ENCODE assay signal across 10 cellular contexts in the genomic region with DNA sequence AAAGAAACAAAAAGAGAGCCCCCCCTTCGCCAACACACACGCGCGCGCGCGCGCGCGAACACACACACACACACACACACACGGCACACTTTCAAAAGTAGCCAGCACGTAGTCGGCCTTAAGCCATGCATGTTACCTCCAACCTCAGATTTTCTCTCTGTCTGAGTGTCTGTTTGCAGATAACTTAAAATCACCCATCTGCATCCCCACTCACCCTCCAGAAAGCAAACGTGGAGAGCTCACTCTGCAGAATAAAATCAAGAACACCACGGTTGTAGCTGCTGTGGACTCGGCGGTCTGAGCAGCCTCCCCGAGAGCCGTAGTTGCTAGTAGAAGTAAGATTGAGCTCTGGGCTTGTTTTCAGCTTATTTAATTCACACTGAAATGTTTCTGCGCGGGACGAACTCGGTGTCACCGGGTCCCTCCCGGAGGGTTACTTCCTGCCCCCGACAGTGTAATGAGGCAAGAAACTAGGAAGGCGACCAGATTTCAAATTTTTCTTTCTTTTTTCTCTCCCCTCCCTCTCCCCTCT. TPM values are rescaled to one million over a fixed set of nuclear protein-coding genes. Genes with fewer than 3 reads are reported as not detected.
A peak's percentile ranks its signal among the peaks of the same experiment; 100 is the strongest.
DNase-seq lines count a peak whose midpoint lies in the region; ATAC-seq and TF ChIP-seq lines count a peak whose summit lies in the region.
"Had no signal": no experiment of that assay in that cellular context is flagged by ENCODE, and none has a peak within 500 bp of the region (broad histone marks: within the 10 kb centered on the region; RNA-seq: fewer than 3 reads in every experiment).

No MANE protein-coding gene starts in this region.

- no peak for TF ChIP-seq CTCF in coronary artery (IDR thresholded peaks at IDR 0.05)

- DNase-seq in KBM-7, result peak; percentile 44
- no peak for DNase-seq in coronary artery (ENCODE audit: low spot score)
- peak; percentile 47 to 53 for DNase-seq in lung microvascular endothelial cell (ENCODE audit: low read depth in 2 of 2)
- DNase-seq in substantia nigra (lab: John Stamatoyannopoulos, UW), result peak in 7 of 49 donors; percentile 29 to 66 (median 42)
- DNase-seq in stimulated activated CD4-positive, alpha-beta T cell treated with anti-CD3 and anti-CD28 coated beads, Interleukin-1b, Interleukin-23, amount 100 ng/mL, for 48 hours, result no peak
- no peak for DNase-seq in NCI-H128 (lab: John Stamatoyannopoulos, UW; ENCODE audit: unreplicated experiment)

- peak overlapping the region; percentile 95 for H3K4me3 ChIP-seq in coronary artery

- H3K27ac ChIP-seq in coronary artery (peak overlapping the region; percentile 75 to 90), substantia nigra (ENCODE audit: low read depth, low read length, poor library complexity, severe bottlenecking) (peak overlapping the region; percentile 80)

- in situ Hi-C loops in KBM-7 (cut with MboI; ENCODE audit: low pct_unique_long_range_greater_than_20kb, low sequenced_read_pairs), result no loop called here

- ATAC-seq in GM21717 (IDR thresholded peaks at IDR 0.05; ENCODE audit: unreplicated experiment), result no peak
- ATAC-seq in GM18868 (IDR thresholded peaks at IDR 0.05; ENCODE audit: unreplicated experiment), result no peak
- ATAC-seq: esophagus mucosa had no signal

RNA-seq across cellular contexts. Expression of gene MEIS1, which starts 5.2 kb away (rescaled TPM):
- total RNA-seq in lung microvascular endothelial cell, result 8.1 and 8.9 TPM in 2 replicates
- total RNA-seq: T-helper 2 cell treated with Interferon-gamma antibody and Interleukin-4, amounts not matched to agents 100 ng/mL and 5 ng/mL, for 36 hours had no signal

Comparison
In these comparisons a context has a peak if more than half of its experiments do, and no peak if none do; other contexts are left out.
1. DNase-seq: peak in KBM-7 (single experiment) and lung microvascular endothelial cell (2 of 2); none in coronary artery (single experiment), stimulated activated CD4-positive, alpha-beta T cell treated with anti-CD3 and anti-CD28 coated beads, Interleukin-1b, Interleukin-23, amount 100 ng/mL, for 48 hours (single experiment) and NCI-H128 (single experiment).